19 cellular contexts compared by ENCODE assay signal in genomic region chr13:98961204-98962105, GRCh38. TPM values are rescaled to one million over a fixed set of nuclear protein-coding genes. Genes with fewer than 3 reads are reported as not detected.
DNase-seq lines count a peak whose midpoint lies in the region; ATAC-seq and TF ChIP-seq lines count a peak whose summit lies in the region.
"Had no signal": no experiment of that assay in that cellular context is flagged by ENCODE, and none has a peak within 500 bp of the region (broad histone marks: within the 10 kb centered on the region; RNA-seq: fewer than 3 reads in every experiment).

No MANE protein-coding gene starts in this region.

- H3K27ac ChIP-seq in heart left ventricle (peak overlapping the region; percentile 32 to 78 (median 62)), lower lobe of right lung (peak overlapping the region; percentile 33), prostate gland (no peak overlapping the region)
- H3K27ac ChIP-seq in CD8-positive, alpha-beta T cell (ENCODE audit: low read depth, low read length): no peak overlapping the region
- H3K27ac ChIP-seq: A549; BLaER1 treated with 17β-estradiol and CSF1 and Interleukin-3, amounts not matched to agents 10 nM and 100 nM; epithelial cell of prostate; neutrophil; suprapubic skin had no signal

- TF ChIP-seq POLR2A in heart left ventricle (IDR thresholded peaks at IDR 0.05): no peak
- TF ChIP-seq POLR2A in prostate gland (IDR thresholded peaks at IDR 0.05): no peak

- H3K27me3 ChIP-seq in heart left ventricle: no peaks in the 10 kb centered on the region
- H3K27me3 ChIP-seq in lower lobe of right lung (ENCODE audit: low read depth): no peaks in the 10 kb centered on the region
- H3K27me3 ChIP-seq in CD8-positive, alpha-beta T cell (ENCODE audit: insufficient read depth, low read length): no peaks in the 10 kb centered on the region
- no peaks in the 10 kb centered on the region for H3K27me3 ChIP-seq in prostate gland (replicated peaks; ENCODE audit: insufficient read depth)
- H3K27me3 ChIP-seq: BLaER1 treated with 17β-estradiol and CSF1 and Interleukin-3, amounts not matched to agents 10 nM and 100 nM; left lung; suprapubic skin had no signal

- H3K4me3 ChIP-seq in heart left ventricle: no peak overlapping the region
- no peak overlapping the region for H3K4me3 ChIP-seq in lower lobe of right lung
- H3K4me3 ChIP-seq in CD8-positive, alpha-beta T cell (ENCODE audit: low read depth, low read length): no peak overlapping the region
- H3K4me3 ChIP-seq in prostate gland: no peak overlapping the region
- H3K4me3 ChIP-seq: A549; BLaER1 treated with 17β-estradiol and CSF1 and Interleukin-3, amounts not matched to agents 10 nM and 100 nM; left lung; suprapubic skin had no signal

- peaks cover 1% of the 10 kb centered on the region for H3K36me3 Mint-ChIP-seq in chondrocyte (ENCODE audit: low read depth)
- no peaks in the 10 kb centered on the region for H3K36me3 Mint-ChIP-seq in type B pancreatic cell
- H3K36me3 Mint-ChIP-seq in CD8-positive, alpha-beta T cell: peaks cover 11% of the 10 kb centered on the region

- DNase-seq in heart left ventricle (no peak), Right ventricle myocardium superior (no peak), chondrocyte (ENCODE audit: low spot score) (no peak), lower lobe of right lung (no peak), type B pancreatic cell (ENCODE audit: extremely low spot score, unreplicated experiment) (no peak), prostate gland (ENCODE audit: low spot score) (no peak), hypothalamus (lab: John Stamatoyannopoulos, UW) (no peak)
- DNase-seq in CD8-positive, alpha-beta T cell: no peak
- DNase-seq: activated CD4-positive, alpha-beta T cell treated with anti-CD3 and anti-CD28 coated beads for 36 hours; NCI-H146; NCI-H2171 treated with DMSO at 0.1 percent for 48 hours; NCI-H526 treated with DMSO at 0.1 percent for 48 hours had no signal

- H3K9me3 ChIP-seq in heart left ventricle (no peaks in the 10 kb centered on the region), lower lobe of right lung (no peaks in the 10 kb centered on the region), prostate gland (no peaks in the 10 kb centered on the region)
- H3K9me3 ChIP-seq in CD8-positive, alpha-beta T cell (ENCODE audit: low read length): no peaks in the 10 kb centered on the region
- H3K9me3 ChIP-seq: A549; BLaER1 treated with 17β-estradiol and CSF1 and Interleukin-3, amounts not matched to agents 10 nM and 100 nM; left lung; neutrophil; suprapubic skin had no signal

- no peak for TF ChIP-seq CTCF in heart left ventricle (IDR thresholded peaks at IDR 0.05)
- TF ChIP-seq CTCF in chondrocyte (IDR thresholded peaks at IDR 0.05): no peak
- TF ChIP-seq CTCF in lower lobe of right lung (IDR thresholded peaks at IDR 0.05): no peak
- TF ChIP-seq CTCF in type B pancreatic cell (conservative IDR thresholded peaks at IDR 0.05): no peak
- TF ChIP-seq CTCF in CD8-positive, alpha-beta T cell (IDR thresholded peaks at IDR 0.05): no peak
- TF ChIP-seq CTCF in prostate gland (IDR thresholded peaks at IDR 0.05): no peak

- POLR2A ChIA-PET in CD8-positive, alpha-beta T cell (lab: Charles Lee): interaction anchor here (1.7 kb wide), 1 partner anchor 9 kb away, joined by 4 read pairs; no protein-coding TSS in a partner anchor

- CTCF ChIA-PET in CD8-positive, alpha-beta T cell (lab: Charles Lee): interaction anchor here (1.1 kb wide), 1 partner anchor 72 kb away, joined by 4 read pairs; no protein-coding TSS in a partner anchor

- no peaks in the 10 kb centered on the region for H3K27me3 Mint-ChIP-seq in chondrocyte (ENCODE audit: low read depth)
- no peaks in the 10 kb centered on the region for H3K27me3 Mint-ChIP-seq in type B pancreatic cell
- H3K27me3 Mint-ChIP-seq in CD8-positive, alpha-beta T cell (ENCODE audit: low read depth): no peaks in the 10 kb centered on the region
- H3K27me3 Mint-ChIP-seq: activated CD4-positive, alpha-beta T cell treated with anti-CD3 and anti-CD28 coated beads for 36 hours had no signal

- peaks cover 28% of the 10 kb centered on the region for H3K4me1 Mint-ChIP-seq in chondrocyte (ENCODE audit: low read depth)
- H3K4me1 Mint-ChIP-seq in type B pancreatic cell (ENCODE audit: unreplicated experiment): peaks cover 8% of the 10 kb centered on the region
- peaks cover 29% of the 10 kb centered on the region for H3K4me1 Mint-ChIP-seq in CD8-positive, alpha-beta T cell (ENCODE audit: low read depth)

- WGBS in heart left ventricle, 4 donors: 82 to 86% (median 85%) methylated on average over 12 to 13 of the region's 13 CpGs
- WGBS in prostate gland: 92% methylated on average over 13 of the region's 13 CpGs

- H3K36me3 ChIP-seq in heart left ventricle: no peaks in the 10 kb centered on the region
- H3K36me3 ChIP-seq in lower lobe of right lung: no peaks in the 10 kb centered on the region
- no peaks in the 10 kb centered on the region for H3K36me3 ChIP-seq in CD8-positive, alpha-beta T cell (ENCODE audit: insufficient read depth, low read length)
- H3K36me3 ChIP-seq in prostate gland: no peaks in the 10 kb centered on the region
- H3K36me3 ChIP-seq: BLaER1 treated with 17β-estradiol and CSF1 and Interleukin-3, amounts not matched to agents 10 nM and 100 nM; left lung; neutrophil; suprapubic skin had no signal

- ATAC-seq in heart left ventricle (peak in 1 of 4 donors; percentile 17), Right ventricle myocardium superior (ENCODE audit: poor library complexity) (no peak), lower lobe of right lung (no peak)
- no peak for ATAC-seq in CD8-positive, alpha-beta T cell
- ATAC-seq: A549 had no signal

- H3K4me1 ChIP-seq in heart left ventricle (peaks cover 21 to 86% (median 64%) of the 10 kb centered on the region in 12 donors), lower lobe of right lung (peaks cover 56% of the 10 kb centered on the region), prostate gland (replicated peaks) (no peaks in the 10 kb centered on the region)
- no peaks in the 10 kb centered on the region for H3K4me1 ChIP-seq in CD8-positive, alpha-beta T cell (ENCODE audit: insufficient read depth, low read length)
- H3K4me1 ChIP-seq: A549 had no signal

- H3K9me3 Mint-ChIP-seq in chondrocyte (ENCODE audit: low read depth): no peaks in the 10 kb centered on the region
- no peaks in the 10 kb centered on the region for H3K9me3 Mint-ChIP-seq in type B pancreatic cell
- no peaks in the 10 kb centered on the region for H3K9me3 Mint-ChIP-seq in CD8-positive, alpha-beta T cell
- H3K9me3 Mint-ChIP-seq: activated T-helper 1 cell treated with anti-CD3 and anti-CD28 coated beads, Interleukin-12 subunit alpha, Interleukin-12 subunit beta, Interleukin-2, Interleukin-4 antibody, amounts not matched to agents 30 ng/mL and 10 ng/mL and 1 ng/mL, durations not matched to agents 14 hours and 24 hours and 36 hours had no signal

- peak overlapping the region; percentile 51 for H3K27ac Mint-ChIP-seq in chondrocyte (ENCODE audit: unreplicated experiment)
- peak overlapping the region; percentile 72 for H3K27ac Mint-ChIP-seq in type B pancreatic cell
- no peak overlapping the region for H3K27ac Mint-ChIP-seq in CD8-positive, alpha-beta T cell
- H3K27ac Mint-ChIP-seq: activated CD4-positive, alpha-beta T cell treated with anti-CD3 and anti-CD28 coated beads for 36 hours; activated T-helper 1 cell treated with anti-CD3 and anti-CD28 coated beads, Interleukin-12 subunit alpha, Interleukin-12 subunit beta, Interleukin-2, Interleukin-4 antibody, amounts not matched to agents 30 ng/mL and 10 ng/mL and 1 ng/mL, durations not matched to agents 14 hours and 24 hours and 36 hours had no signal

- H3K4me3 Mint-ChIP-seq in chondrocyte (ENCODE audit: unreplicated experiment) (no peak overlapping the region), type B pancreatic cell (no peak overlapping the region)
- no peak overlapping the region for H3K4me3 Mint-ChIP-seq in CD8-positive, alpha-beta T cell
- H3K4me3 Mint-ChIP-seq: activated CD4-positive, alpha-beta T cell treated with anti-CD3 and anti-CD28 coated beads for 36 hours; activated T-helper 1 cell treated with anti-CD3 and anti-CD28 coated beads, Interleukin-12 subunit alpha, Interleukin-12 subunit beta, Interleukin-2, Interleukin-4 antibody, amounts not matched to agents 30 ng/mL and 10 ng/mL and 1 ng/mL, durations not matched to agents 14 hours and 24 hours and 36 hours had no signal

- intact Hi-C loops in heart left ventricle (cut with DNase I): loop anchor here in 4 of 10 donors (5.0 to 10.0 kb wide), 4 partner anchors 34 to 64 kb away; no protein-coding TSS in a partner anchor
- intact Hi-C loops in Right ventricle myocardium superior (cut with DNase I): no loop called here
- intact Hi-C loops in lower lobe of right lung (cut with DNase I): no loop called here
- intact Hi-C loops in CD8-positive, alpha-beta T cell (cut with DNase I, micrococcal nuclease): no loop called here
- intact Hi-C loops in prostate gland (cut with DNase I): no loop called here

RNA-seq across cellular contexts. Expression of gene DOCK9, which starts 16.4 kb away (rescaled TPM):
- total RNA-seq in heart left ventricle: 100 to 1,000 TPM in 1 of 9 donors, 10 to 100 TPM in 8; 35.0 to 128 (median 45.2) TPM
- polyA plus RNA-seq in heart left ventricle: 10 to 100 TPM; 21.4 to 59.8 TPM
- total RNA-seq in Right ventricle myocardium superior: 28.3 TPM
- 45.4 to 55.5 TPM (median 45.9 TPM) in 3 replicates for total RNA-seq in chondrocyte
- 153 TPM for total RNA-seq in lower lobe of right lung
- total RNA-seq in type B pancreatic cell (ENCODE audit: low replicate concordance): 46.2 and 122 TPM in 2 replicates
- total RNA-seq in CD8-positive, alpha-beta T cell: 10 to 100 TPM; 66.3 to 75.5 TPM
- 100 to 1,000 TPM; 107 to 117 TPM for total RNA-seq in prostate gland

Comparison
In these comparisons a context has a peak if more than half of its experiments do, and no peak if none do; other contexts are left out.
1. H3K27ac ChIP-seq: peak in heart left ventricle (12 of 12) and lower lobe of right lung (single experiment); none in CD8-positive, alpha-beta T cell (single experiment) and prostate gland (0 of 2).